ENCODE assay signal across 8 cellular contexts in the genomic region with DNA sequence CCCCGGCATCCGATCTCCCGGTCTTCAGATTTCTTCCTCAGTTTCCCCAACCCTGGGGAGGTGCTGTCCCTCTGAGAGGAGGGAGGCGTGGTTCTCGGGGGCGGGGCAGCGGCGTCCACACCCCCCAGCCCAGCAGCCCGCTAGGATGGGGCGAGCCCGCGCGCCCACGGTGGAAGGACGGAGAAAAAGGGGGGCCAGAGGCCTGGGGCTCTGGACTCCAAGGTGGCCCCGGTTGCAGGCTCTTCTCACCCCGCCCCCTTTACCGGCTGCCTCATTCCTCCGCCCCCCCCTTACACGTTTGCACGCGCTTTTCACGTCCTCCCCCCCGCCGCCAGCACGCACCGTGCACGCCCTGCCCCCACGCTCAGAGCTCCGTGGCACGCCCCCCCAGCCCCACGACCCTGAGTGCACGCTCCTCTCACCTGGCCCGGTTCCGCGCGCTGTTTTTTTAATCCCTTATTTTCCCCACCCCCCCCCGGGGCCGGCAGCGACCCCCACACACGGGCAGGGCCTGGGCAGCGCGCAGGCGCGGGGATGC. TPM values are rescaled to one million over a fixed set of nuclear protein-coding genes. Genes with fewer than 3 reads are reported as not detected.
DNase-seq lines count a peak whose midpoint lies in the region; ATAC-seq and TF ChIP-seq lines count a peak whose summit lies in the region.

No MANE protein-coding gene starts in this region.

- H3K27ac ChIP-seq in PC-9 (0 out of 2 replicates have a peak overlapping the region, but pooled peaks have one; percentile 12), osteoblast (ENCODE audit: low read depth, low read length) (no peak overlapping the region)

- H4K20me1 ChIP-seq in PC-9 (ENCODE audit: insufficient read depth) (no peaks in the 10 kb centered on the region), osteoblast (ENCODE audit: insufficient read depth, low read length) (no peaks in the 10 kb centered on the region)

- DNase-seq in A172 (ENCODE audit: low spot score) (peak; percentile 22), GM13977 (ENCODE audit: low spot score) (peak; percentile 85), PC-9 (peak in 1 of 2 experiments; percentile 52), Right ventricle myocardium inferior (ENCODE audit: missing footprints) (peak; percentile 81), osteoblast (ENCODE audit: insufficient read length, low spot score, missing footprints) (peak; percentile 96), type B pancreatic cell (ENCODE audit: extremely low spot score, unreplicated experiment) (no peak)
- DNase-seq in activated naive CD4-positive, alpha-beta T cell treated with anti-CD3 and anti-CD28 coated beads, Interleukin-2, amount 50 U/mL, for 16 hours, result peak; percentile 82

- TF ChIP-seq CTCF in GM13977 (IDR thresholded peaks at IDR 0.05; ENCODE audit: extremely low read depth, insufficient read depth, missing control alignments) (no peak), PC-9 (conservative IDR thresholded peaks at IDR 0.05) (no peak), osteoblast (IDR thresholded peaks at IDR 0.05; ENCODE audit: extremely low read depth, low read depth, low read length) (no peak), type B pancreatic cell (conservative IDR thresholded peaks at IDR 0.05) (no peak)

- H3K79me2 ChIP-seq in PC-9 (ENCODE audit: low read depth) (peaks cover 21% of the 10 kb centered on the region), osteoblast (ENCODE audit: insufficient read depth, low read length) (peaks cover 11% of the 10 kb centered on the region)

- H3K9me2 ChIP-seq in PC-9 (ENCODE audit: insufficient read depth), result no peaks in the 10 kb centered on the region

- no peak overlapping the region for H3K27ac Mint-ChIP-seq in type B pancreatic cell

- POLR2A ChIA-PET in PC-9 (lab: Charles Lee; ENCODE audit: unreplicated experiment), result interaction anchor here (0.5 kb wide), 1 partner anchor 50 kb away, joined by 4 read pairs; no protein-coding TSS in a partner anchor

- no peaks in the 10 kb centered on the region for H3K36me3 Mint-ChIP-seq in type B pancreatic cell

- ATAC-seq in Right ventricle myocardium inferior, result peak; percentile 24
- no peak for ATAC-seq in GM19467 (IDR thresholded peaks at IDR 0.05; ENCODE audit: unreplicated experiment)

- intact Hi-C loops in PC-9 (cut with micrococcal nuclease; ENCODE audit: unreplicated experiment), result no loop called here
- intact Hi-C loops in Right ventricle myocardium inferior (cut with DNase I), result loop anchor here (5.0 kb wide), 1 partner anchor 56 kb away; a partner anchor contains a TSS

- peak overlapping the region; percentile 78 for H3K4me3 Mint-ChIP-seq in type B pancreatic cell

- H3K27me3 Mint-ChIP-seq in type B pancreatic cell, result no peaks in the 10 kb centered on the region

- H3K9me3 Mint-ChIP-seq in type B pancreatic cell, result no peaks in the 10 kb centered on the region

- H3K27me3 ChIP-seq in PC-9 (ENCODE audit: insufficient read depth, low read depth), result no peaks in the 10 kb centered on the region
- H3K27me3 ChIP-seq in osteoblast (ENCODE audit: insufficient read depth, low read length), result peaks cover 3% of the 10 kb centered on the region

- H3K9me3 ChIP-seq in PC-9 (ENCODE audit: insufficient read depth, low read depth), result no peaks in the 10 kb centered on the region
- H3K9me3 ChIP-seq in osteoblast (ENCODE audit: low read depth, low read length), result no peaks in the 10 kb centered on the region

- H3K4me1 ChIP-seq in PC-9 (replicated peaks; ENCODE audit: insufficient read depth), result peaks cover 22% of the 10 kb centered on the region
- peaks cover 20% of the 10 kb centered on the region for H3K4me1 ChIP-seq in osteoblast (ENCODE audit: insufficient read depth, low read length)

- H3K4me3 ChIP-seq in PC-9 (peak overlapping the region; percentile 65; the same call in 1 of the 2 replicates), osteoblast (ENCODE audit: insufficient read depth, low read length) (peak overlapping the region; percentile 82)

- H3K36me3 ChIP-seq in PC-9 (ENCODE audit: low read depth), result no peaks in the 10 kb centered on the region
- no peaks in the 10 kb centered on the region for H3K36me3 ChIP-seq in osteoblast (ENCODE audit: insufficient read depth, low read length)

- peaks cover 21% of the 10 kb centered on the region for H3K4me1 Mint-ChIP-seq in type B pancreatic cell (ENCODE audit: unreplicated experiment)

- CTCF ChIA-PET in PC-9 (lab: Charles Lee), result no interaction called here

- H3K4me2 ChIP-seq in PC-9 (peak overlapping the region; percentile 72), osteoblast (ENCODE audit: insufficient read depth, low read length) (peak overlapping the region; percentile 88)

- H2AFZ ChIP-seq in PC-9 (peak overlapping the region; percentile 86), osteoblast (ENCODE audit: low read length) (peak overlapping the region; percentile 35)

- in situ Hi-C loops in GM13977 (cut with MboI; ENCODE audit: low pct_unique_long_range_greater_than_20kb, low sequenced_read_pairs, unreplicated experiment), result no loop called here

- no TSS peak for BruUV-seq in PC-9 (replicated peaks; lab: Mats Ljungman, UMichigan)

- H3F3A ChIP-seq in PC-9 (ENCODE audit: insufficient read depth, low read depth), result peaks cover 31% of the 10 kb centered on the region

RNA-seq across cellular contexts. Expression of a gene that starts 0.4 kb away (rescaled TPM):
- 1.3 and 4.1 TPM in 2 replicates for total RNA-seq in A172 (2014; rRNA removed; shearing (Covaris generic))
- total RNA-seq in PC-9 (2021) (16.2 and 20.3 TPM in 2 replicates), Right ventricle myocardium inferior (3.2 TPM), osteoblast (2.1 and 3.6 TPM in 2 replicates), type B pancreatic cell (ENCODE audit: low replicate concordance) (8.2 and 37.7 TPM in 2 replicates)

RNA-seq across cellular contexts. Expression of a gene that starts 4.0 kb away (rescaled TPM):
- 75.5 and 85.7 TPM in 2 replicates for total RNA-seq in A172 (2014; rRNA removed; shearing (Covaris generic))
- total RNA-seq in PC-9 (2021) (57.3 and 68.3 TPM in 2 replicates), Right ventricle myocardium inferior (16.8 TPM), osteoblast (40.1 and 40.9 TPM in 2 replicates), type B pancreatic cell (ENCODE audit: low replicate concordance) (59.9 and 136 TPM in 2 replicates)

RNA-seq across cellular contexts. Expression of a gene that starts 22.7 kb away (rescaled TPM):
- not detected in 2 replicates for total RNA-seq in A172 (2014; rRNA removed; shearing (Covaris generic))
- total RNA-seq in PC-9 (2021), result 44.4 and 44.9 TPM in 2 replicates
- total RNA-seq in Right ventricle myocardium inferior, result not detected
- total RNA-seq in osteoblast, result not detected in 2 replicates
- 8.8 and 10.6 TPM in 2 replicates for total RNA-seq in type B pancreatic cell (ENCODE audit: low replicate concordance)

RNA-seq across cellular contexts. Expression of a gene that starts 26.0 kb away (rescaled TPM):
- total RNA-seq in A172 (2014; rRNA removed; shearing (Covaris generic)), result 0.69 TPM in 1 of 2 replicates, not detected in the other
- 0.96 and 2.4 TPM in 2 replicates for total RNA-seq in PC-9 (2021)
- total RNA-seq in Right ventricle myocardium inferior, result 8.9 TPM
- 12.7 and 18.0 TPM in 2 replicates for total RNA-seq in osteoblast
- total RNA-seq in type B pancreatic cell (ENCODE audit: low replicate concordance), result 2.2 and 3.6 TPM in 2 replicates

RNA-seq across cellular contexts. Expression of a gene that starts 38.9 kb away (rescaled TPM):
- total RNA-seq in A172 (2014; rRNA removed; shearing (Covaris generic)), result 101 and 107 TPM in 2 replicates
- total RNA-seq in PC-9 (2021) (23.1 and 23.4 TPM in 2 replicates), Right ventricle myocardium inferior (25.6 TPM), osteoblast (114 and 117 TPM in 2 replicates), type B pancreatic cell (ENCODE audit: low replicate concordance) (46.9 and 62.5 TPM in 2 replicates)
